In genomic region chr14:89041245-89041585, GRCh38 we compare ENCODE assay signal across 8 cellular contexts.
DNase-seq lines count a peak whose midpoint lies in the region; ATAC-seq and TF ChIP-seq lines count a peak whose summit lies in the region.

No MANE protein-coding gene starts in this region.

- H3K4me1 Mint-ChIP-seq in naive B cell: peaks cover 5 to 15% (median 15%) of the 10 kb centered on the region in 3 donors

- TF ChIP-seq CTCF in BJ (IDR thresholded peaks at IDR 0.05; ENCODE audit: insufficient read depth, low read depth, low read length) (no peak), choroid plexus epithelial cell (conservative IDR thresholded peaks at IDR 0.05; ENCODE audit: low read depth, low read length) (no peak)

- H3K9me3 Mint-ChIP-seq in naive B cell: peaks cover 4 to 17% (median 5%) of the 10 kb centered on the region in 7 donors

- CTCF ChIA-PET in BJ (lab: Yijun Ruan, JAX): interaction anchor here (0.5 to 1.5 kb wide), 37 partner anchors 11 to 895 kb away, joined by 3 to 11 read pairs (median 4); no protein-coding TSS in a partner anchor

- H3K27me3 Mint-ChIP-seq in naive B cell: peaks cover 15 to 41% (median 35%) of the 10 kb centered on the region in 3 donors

- no peaks in the 10 kb centered on the region; the same call in 1 of the 2 replicates for H3K27me3 ChIP-seq in BJ (ENCODE audit: control insufficient read depth, insufficient read depth, low read length)

- H3K36me3 ChIP-seq in BJ (ENCODE audit: control insufficient read depth, insufficient read depth, low read length): no peaks in the 10 kb centered on the region

- POLR2A ChIA-PET in BJ (lab: Charles Lee): no interaction called here

- H3K27ac Mint-ChIP-seq in naive B cell: peak overlapping the region in 1 of 6 donors; percentile 32

- no peak for DNase-seq in BJ (ENCODE audit: low read depth)
- DNase-seq in NCI-H2107 treated with DMSO at 0.1 percent for 48 hours (lab: John Stamatoyannopoulos, UW; ENCODE audit: unreplicated experiment): peak; percentile 67
- no peak for DNase-seq in choroid plexus epithelial cell (ENCODE audit: low read depth)
- no peak for DNase-seq in naive B cell

- H3K36me3 Mint-ChIP-seq in naive B cell: peaks cover 0 to 8% of the 10 kb centered on the region in 2 donors

- H3K4me3 ChIP-seq in BJ (ENCODE audit: low read depth, low read length) (peak overlapping the region; percentile 22), choroid plexus epithelial cell (ENCODE audit: low read depth, low read length) (peak overlapping the region; percentile 56)

- H3K4me3 Mint-ChIP-seq in naive B cell: peak overlapping the region in 6 of 8 donors; percentile 76 to 89 (median 82)

- ATAC-seq in naive B cell (ENCODE audit: low read depth in 2 of 2) (peak; percentile 27 to 43), HG03097 (IDR thresholded peaks at IDR 0.05; ENCODE audit: low FRiP score, unreplicated experiment) (no peak), GM18870 (IDR thresholded peaks at IDR 0.05; ENCODE audit: unreplicated experiment) (no peak), GM21381 (IDR thresholded peaks at IDR 0.05; ENCODE audit: unreplicated experiment) (no peak), HG03460 (IDR thresholded peaks at IDR 0.05; ENCODE audit: unreplicated experiment) (no peak)

Comparison
In these comparisons a context has a peak if more than half of its experiments do, and no peak if none do; other contexts are left out.
1. ATAC-seq: peak in naive B cell (2 of 2); none in HG03097 (single experiment), GM18870 (single experiment), GM21381 (single experiment) and HG03460 (single experiment).